18 cellular contexts compared by ENCODE assay signal in genomic region chr19:8261347-8261746, GRCh38.
"Had no signal": no experiment of that assay in that cellular context is flagged by ENCODE, and none has a peak within 500 bp of the region (broad histone marks: within the 10 kb centered on the region; RNA-seq: fewer than 3 reads in every experiment).

No MANE protein-coding gene starts in this region.

- H3K4me1 ChIP-seq: colonic mucosa, right atrium auricular region, suprapubic skin, tibial artery, upper lobe of right lung had no signal

- FAIRE-seq: endothelial cell of umbilical vein, keratinocyte had no signal

- DNase-seq: activated CD4-positive, CD25-positive, alpha-beta regulatory T cell; activated CD8-positive, alpha-beta memory T cell treated with anti-CD3 and anti-CD28 coated beads, Interleukin-2, amount 50 U/mL, for 4 hours; activated T-cell treated with anti-CD3 and anti-CD28 coated beads, Interleukin-2, amount 50 U/mL, for 24 hours; effector memory CD8-positive, alpha-beta T cell; hippocampal formation; mammary epithelial cell; naive thymus-derived CD4-positive, alpha-beta T cell; nucleus accumbens; stimulated activated naive CD4-positive, alpha-beta T cell; T-cell had no signal

- H3K27ac ChIP-seq: colonic mucosa, dorsolateral prefrontal cortex, right atrium auricular region, suprapubic skin, tibial artery, upper lobe of right lung had no signal

- H3K4me3 ChIP-seq: colonic mucosa, dorsolateral prefrontal cortex, right atrium auricular region, suprapubic skin, tibial artery, upper lobe of right lung had no signal

- H3K9me3 ChIP-seq: colonic mucosa, right atrium auricular region, suprapubic skin, tibial artery, upper lobe of right lung had no signal

- H3K36me3 ChIP-seq: colonic mucosa had no signal

- ATAC-seq: effector memory CD8-positive, alpha-beta T cell; naive thymus-derived CD4-positive, alpha-beta T cell; T-cell had no signal

- H3K27me3 ChIP-seq: colonic mucosa, dorsolateral prefrontal cortex, right atrium auricular region, suprapubic skin, upper lobe of right lung had no signal
